ENCODE assay signal across 24 cellular contexts in the genomic region with DNA sequence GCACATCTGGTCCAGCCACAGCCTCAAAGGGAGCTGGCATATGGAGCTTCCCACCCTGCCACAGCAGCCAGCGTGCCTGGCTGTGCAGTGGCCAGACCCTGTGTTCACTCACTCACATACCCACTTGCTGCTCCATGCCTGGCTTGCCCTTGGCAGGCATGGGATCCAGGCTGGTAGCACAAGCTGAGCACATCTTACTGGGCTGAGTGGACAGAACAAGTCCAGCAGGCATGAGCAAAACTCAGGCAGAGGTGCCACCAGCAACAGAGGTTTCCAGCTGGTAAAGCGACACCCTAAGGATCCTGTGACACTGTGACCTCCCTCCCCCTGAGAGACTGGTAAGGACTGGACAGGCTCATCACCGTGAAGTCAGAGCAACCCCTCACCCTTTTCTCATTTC.
"Had no signal": no experiment of that assay in that cellular context is flagged by ENCODE, and none has a peak within 500 bp of the region (broad histone marks: within the 10 kb centered on the region; RNA-seq: fewer than 3 reads in every experiment).

No MANE protein-coding gene starts in this region.

- DNase-seq: activated CD4-positive, alpha-beta T cell treated with anti-CD3 and anti-CD28 coated beads for 1 hour; activated CD8-positive, alpha-beta memory T cell treated with anti-CD3 and anti-CD28 coated beads for 24 hours; activated CD8-positive, alpha-beta memory T cell treated with anti-CD3 and anti-CD28 coated beads, Interleukin-2, amount 50 U/mL, for 48 hours; activated effector memory CD4-positive, alpha-beta T cell treated with Interleukin-2 at 50 U/mL for 16 hours; activated naive CD4-positive, alpha-beta T cell treated with anti-CD3 and anti-CD28 coated beads, Interleukin-2, amount 10 ng/mL, durations not matched to agents 7 days and 5 days; activated T-cell treated with anti-CD3 and anti-CD28 coated beads, Interleukin-2, amount 50 U/mL, for 48 hours; dermis blood vessel endothelial cell; effector memory CD8-positive, alpha-beta T cell; foreskin keratinocyte; head of caudate nucleus; kidney; mucosa of descending colon; naive B cell; pancreas; stimulated activated CD4-positive, alpha-beta T cell treated with anti-CD3 and anti-CD28 coated beads, Interleukin-12 subunit alpha, Interleukin-12 subunit beta, amount 100 ng/mL, for 4 hours; stimulated activated CD4-positive, alpha-beta T cell treated with anti-CD3 and anti-CD28 coated beads, Interleukin-1b, Interleukin-23, amount 100 ng/mL, for 48 hours; stimulated activated CD8-positive, alpha-beta memory T cell treated with anti-CD3 and anti-CD28 coated beads, Interleukin-4, amount 100 ng/mL, for 48 hours; stimulated activated naive CD4-positive, alpha-beta T cell treated with Interleukin-2 at 50 U/mL for 16 hours; SW 1271; T-helper 2 cell; WERI-Rb-1 had no signal

- H3K4me1 Mint-ChIP-seq: activated naive CD4-positive, alpha-beta T cell treated with anti-CD3 and anti-CD28 coated beads, Interleukin-2, amount 10 ng/mL, durations not matched to agents 7 days and 5 days; naive B cell had no signal

- H3K4me3 ChIP-seq: adrenal gland, mucosa of descending colon, pancreas had no signal

- H3K4me1 ChIP-seq: adrenal gland, foreskin keratinocyte, pancreas had no signal

- H3K36me3 ChIP-seq: adrenal gland, pancreas, WERI-Rb-1 had no signal

- H3K27me3 Mint-ChIP-seq: activated naive CD4-positive, alpha-beta T cell treated with anti-CD3 and anti-CD28 coated beads, Interleukin-2, amount 10 ng/mL, durations not matched to agents 7 days and 5 days; effector memory CD8-positive, alpha-beta T cell had no signal

- H3K9me3 Mint-ChIP-seq: effector memory CD8-positive, alpha-beta T cell had no signal

- H3K4me3 Mint-ChIP-seq: activated naive CD4-positive, alpha-beta T cell treated with anti-CD3 and anti-CD28 coated beads, Interleukin-2, amount 10 ng/mL, durations not matched to agents 7 days and 5 days; effector memory CD8-positive, alpha-beta T cell had no signal

- H3K27ac Mint-ChIP-seq: activated naive CD4-positive, alpha-beta T cell treated with anti-CD3 and anti-CD28 coated beads, Interleukin-2, amount 10 ng/mL, durations not matched to agents 7 days and 5 days; naive B cell had no signal

- ATAC-seq: effector memory CD8-positive, alpha-beta T cell; foreskin keratinocyte; left lobe of liver; mucosa of descending colon; pancreas had no signal

- H3K36me3 Mint-ChIP-seq: activated naive CD4-positive, alpha-beta T cell treated with anti-CD3 and anti-CD28 coated beads, Interleukin-2, amount 10 ng/mL, durations not matched to agents 7 days and 5 days had no signal

- H3K27ac ChIP-seq: adrenal gland, epithelial cell of prostate, foreskin keratinocyte, pancreas, WERI-Rb-1 had no signal

- H3K9me3 ChIP-seq: adrenal gland, mucosa of descending colon, pancreas had no signal

- H3K27me3 ChIP-seq: adrenal gland, foreskin keratinocyte, pancreas had no signal
